ENCODE assay signal across 8 cellular contexts in the genomic region with DNA sequence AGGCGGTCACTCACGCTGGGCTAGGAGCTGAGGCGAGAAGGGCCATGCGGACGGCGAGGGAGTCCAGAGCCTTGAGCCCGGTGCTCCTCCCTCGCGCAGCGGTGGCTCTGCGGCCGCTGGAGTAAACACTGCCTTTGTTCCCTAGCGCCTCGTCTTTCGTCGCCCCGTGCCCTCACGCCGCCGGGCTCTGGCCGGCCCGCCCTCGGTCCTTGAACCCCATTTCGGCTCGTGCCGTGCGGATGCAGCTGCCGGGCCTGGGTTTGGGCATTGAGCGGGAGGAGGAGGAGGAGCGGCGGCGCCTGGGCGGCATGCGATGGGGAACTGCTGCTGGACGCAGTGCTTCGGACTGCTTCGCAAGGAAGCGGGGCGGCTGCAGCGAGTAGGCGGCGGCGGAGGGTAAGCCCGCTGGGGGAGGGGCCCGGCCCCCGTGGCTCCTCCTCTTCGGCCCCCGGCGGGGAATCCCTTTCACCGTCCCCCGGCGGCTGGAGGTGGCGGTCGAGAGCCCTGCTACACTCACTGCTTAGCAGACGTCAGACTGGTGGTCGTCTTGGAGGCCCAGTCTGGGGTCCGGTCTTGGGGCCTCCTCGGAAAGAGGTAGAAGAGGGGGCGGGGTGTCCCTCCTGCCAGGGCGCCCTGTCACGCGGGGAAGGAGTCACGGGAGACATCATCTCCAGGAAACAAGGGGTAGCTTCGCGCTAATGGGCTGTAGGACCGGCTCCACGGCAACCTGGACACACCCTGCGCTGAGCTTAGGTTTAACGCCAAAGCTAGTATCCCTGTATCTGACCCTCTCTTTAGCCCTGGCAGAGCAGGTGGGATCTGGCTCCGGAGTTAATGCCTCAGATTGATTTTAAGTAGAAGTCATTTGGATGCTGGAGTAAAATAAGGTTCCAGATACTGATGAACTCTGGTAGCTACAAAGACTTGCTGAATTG. TPM values are rescaled to one million over a fixed set of nuclear protein-coding genes. Genes with fewer than 3 reads are reported as not detected.
A peak's percentile ranks its signal among the peaks of the same experiment; 100 is the strongest.
DNase-seq lines count a peak whose midpoint lies in the region; ATAC-seq and TF ChIP-seq lines count a peak whose summit lies in the region.

A gene with protein sequence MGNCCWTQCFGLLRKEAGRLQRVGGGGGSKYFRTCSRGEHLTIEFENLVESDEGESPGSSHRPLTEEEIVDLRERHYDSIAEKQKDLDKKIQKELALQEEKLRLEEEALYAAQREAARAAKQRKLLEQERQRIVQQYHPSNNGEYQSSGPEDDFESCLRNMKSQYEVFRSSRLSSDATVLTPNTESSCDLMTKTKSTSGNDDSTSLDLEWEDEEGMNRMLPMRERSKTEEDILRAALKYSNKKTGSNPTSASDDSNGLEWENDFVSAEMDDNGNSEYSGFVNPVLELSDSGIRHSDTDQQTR (plus strand): TSS at position 9 of the 935 bp plus-strand sequence. CDS start 305 bp downstream, at position 314.

- peak; percentile 52 for TF ChIP-seq CTCF in 22Rv1 (IDR thresholded peaks at IDR 0.05)
- TF ChIP-seq CTCF in brain (conservative IDR thresholded peaks at IDR 0.05), result peak; percentile 48 to 63

- peak within 1 kb of the TSS; percentile 89 for H3K4me2 ChIP-seq in skeletal muscle satellite cell (ENCODE audit: low read length)

- no peaks in the 10 kb centered on the region for H3K9me3 ChIP-seq in skeletal muscle satellite cell (replicated peaks; ENCODE audit: low read length)

- H3K36me3 Mint-ChIP-seq in brain, result peaks cover 4% of the 10 kb centered on the region

- no peaks in the 10 kb centered on the region for H3K9me3 Mint-ChIP-seq in brain

- no peaks in the 10 kb centered on the region for H3K27me3 ChIP-seq in skeletal muscle satellite cell (ENCODE audit: control insufficient read depth, insufficient read depth, low read length)

- peaks cover 12% of the 10 kb centered on the region for H3K27me3 Mint-ChIP-seq in brain

- peak; percentile 71 for ATAC-seq in GM18502 (IDR thresholded peaks at IDR 0.05; ENCODE audit: poor library complexity, unreplicated experiment)
- peak; percentile 70 for ATAC-seq in HG02943 (IDR thresholded peaks at IDR 0.05; ENCODE audit: low read depth, unreplicated experiment)

- H3K9ac ChIP-seq in skeletal muscle satellite cell (ENCODE audit: low read depth, low read length), result peak within 1 kb of the TSS; percentile 94

- H3K4me3 ChIP-seq in iPS-11a (ENCODE audit: low read depth, low read length), result peak within 1 kb of the TSS; percentile 89
- H3K4me3 ChIP-seq in skeletal muscle satellite cell (ENCODE audit: low read length), result peak within 1 kb of the TSS; percentile 95

- no peaks in the 10 kb centered on the region for H3K36me3 ChIP-seq in skeletal muscle satellite cell (ENCODE audit: insufficient read depth, low read length)

- peaks cover 59% of the 10 kb centered on the region for H3K4me1 Mint-ChIP-seq in brain

- peak within 1 kb of the TSS; percentile 96 to 99 (median 98) for H3K27ac Mint-ChIP-seq in brain

- H3K4me3 Mint-ChIP-seq in brain, result peak within 1 kb of the TSS; percentile 96 to 100 (median 98)

- peak; percentile 66 to 77 for DNase-seq in NCI-H1930 (lab: John Stamatoyannopoulos, UW)
- peak; percentile 83 for DNase-seq in UCSD-AML1 (lab: John Stamatoyannopoulos, UW; ENCODE audit: unreplicated experiment)

- peaks cover 25% of the 10 kb centered on the region for H3K4me1 ChIP-seq in skeletal muscle satellite cell (ENCODE audit: control insufficient read depth, insufficient read depth, low read length)

- peak within 1 kb of the TSS; percentile 96 for H3K27ac ChIP-seq in 22Rv1

RNA-seq across cellular contexts. Expression of the gene that starts here (rescaled TPM):
- 3.4 TPM for polyA plus RNA-seq in brain (ENCODE audit: insufficient read depth, low read depth, low replicate concordance)
- 15.3 and 24.6 TPM in 2 replicates for total RNA-seq in skeletal muscle satellite cell (2012; rRNA removed)

Comparison
In these comparisons a context has a peak if more than half of its experiments do, and no peak if none do; other contexts are left out.
1. Peak in every context shown above with its lines: DNase-seq, ATAC-seq, H3K4me3 ChIP-seq and H3K27ac ChIP-seq.